In the genomic region with DNA sequence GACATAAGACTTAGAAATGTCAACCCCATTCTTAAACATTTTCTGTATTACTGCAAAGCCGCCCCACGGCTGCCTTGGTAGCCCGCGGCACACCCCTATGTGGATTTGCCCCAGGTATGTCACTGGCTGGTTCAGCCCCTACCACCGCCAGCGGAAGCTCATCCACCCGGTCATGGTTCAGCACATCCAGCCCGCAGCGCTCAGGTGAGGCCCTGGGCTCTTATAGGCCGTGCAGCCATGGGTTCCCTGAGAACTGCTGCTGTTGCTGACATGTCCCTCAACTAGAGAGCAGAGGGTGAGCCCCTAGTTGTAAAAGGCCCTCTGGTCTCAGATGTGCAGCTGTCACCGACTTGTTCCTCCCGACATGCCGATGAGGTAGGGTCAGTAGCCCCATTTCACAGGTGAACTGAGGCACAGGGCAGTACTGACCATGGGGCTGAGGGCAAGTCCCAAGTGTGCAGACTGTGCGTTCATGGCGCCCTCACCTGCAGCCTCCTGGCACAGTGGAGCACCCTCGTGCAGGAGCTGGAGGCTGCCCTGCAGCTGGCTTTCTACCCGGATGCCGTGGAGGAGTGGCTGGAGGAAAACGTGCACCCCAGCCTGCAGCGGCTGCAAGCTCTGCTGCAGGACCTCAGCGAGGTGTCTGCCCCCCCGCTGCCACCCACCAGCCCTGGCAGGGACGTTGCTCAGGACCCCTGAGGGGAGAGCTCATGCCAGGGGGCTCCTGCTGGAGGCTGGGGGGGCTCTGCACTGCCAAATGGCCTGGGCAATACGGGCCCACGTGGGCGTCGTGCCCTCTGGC, we compare ENCODE assay signal across 1 cellular context.
TF ChIP-seq lines count a peak whose summit lies in the region.

No MANE protein-coding gene starts in this region.

TF ChIP-seq in K562, 482 proteins besides CTCF, POLR2A, EP300 and RAD21:
- TF ChIP-seq, protein P1, sequence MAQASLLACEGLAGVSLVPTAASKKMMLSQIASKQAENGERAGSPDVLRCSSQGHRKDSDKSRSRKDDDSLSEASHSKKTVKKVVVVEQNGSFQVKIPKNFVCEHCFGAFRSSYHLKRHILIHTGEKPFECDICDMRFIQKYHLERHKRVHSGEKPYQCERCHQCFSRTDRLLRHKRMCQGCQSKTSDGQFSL (CRISPR knock-in tag; IDR thresholded peaks at IDR 0.05) = peak; percentile 23; the same call in 1 of the 2 replicates
- TF ChIP-seq, protein P1 (tag; IDR thresholded peaks at IDR 0.05) = no peak
- TF ChIP-seq RBFOX2 (IDR thresholded peaks at IDR 0.05; ENCODE audit: low read depth, low read length) (peak; percentile 57), PHF8 (IDR thresholded peaks at IDR 0.05; ENCODE audit: borderline replicate concordance, low read length) (no peak), HDAC2 (IDR thresholded peaks at IDR 0.05) (no peak), GATA2 (CRISPR knock-in tag; IDR thresholded peaks at IDR 0.05) (no peak), POLR2G (IDR thresholded peaks at IDR 0.05; ENCODE audit: low read depth, low read length) (peak; percentile 67), POLR2B (IDR thresholded peaks at IDR 0.05; ENCODE audit: low read depth, partially characterized antibody) (peak; percentile 13), SMAD3 (CRISPR knock-in tag; conservative IDR thresholded peaks at IDR 0.05) (no peak), FIP1L1 (IDR thresholded peaks at IDR 0.05; ENCODE audit: low read depth, low read length, poor library complexity, severe bottlenecking) (no peak)
